In the genomic region with DNA sequence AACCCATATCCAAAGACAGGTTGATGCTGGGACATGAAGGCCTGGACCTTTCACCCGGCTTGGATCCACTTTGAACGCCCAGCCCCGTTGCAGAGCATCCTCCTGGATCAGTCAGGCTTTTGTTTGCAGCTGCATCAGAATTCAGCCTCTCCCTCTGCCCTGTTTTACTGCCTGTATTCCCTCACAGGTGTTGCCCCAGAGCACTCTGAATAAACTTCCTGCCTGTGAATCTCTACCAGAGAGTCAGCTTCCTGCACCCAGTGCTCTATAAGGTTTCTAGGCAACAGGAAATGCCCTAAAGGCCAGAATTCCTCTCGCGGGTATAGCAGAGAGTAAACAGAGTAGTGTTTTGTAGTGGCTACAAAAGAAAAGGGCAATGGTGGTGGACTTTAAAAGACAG, we compare ENCODE assay signal across 10 cellular contexts.
A peak's percentile ranks its signal among the peaks of the same experiment; 100 is the strongest.
DNase-seq lines count a peak whose midpoint lies in the region; ATAC-seq and TF ChIP-seq lines count a peak whose summit lies in the region.
"Had no signal": no experiment of that assay in that cellular context is flagged by ENCODE, and none has a peak within 500 bp of the region (broad histone marks: within the 10 kb centered on the region; RNA-seq: fewer than 3 reads in every experiment).

No MANE protein-coding gene starts in this region.

- POLR2A ChIA-PET in RWPE1 (lab: Yijun Ruan, JAX; ENCODE audit: low non-redundant PET): no interaction called here

- ATAC-seq in HG03432 (IDR thresholded peaks at IDR 0.05; ENCODE audit: unreplicated experiment) (peak; percentile 63), GM19351 (IDR thresholded peaks at IDR 0.05; ENCODE audit: unreplicated experiment) (no peak), HG02885 (IDR thresholded peaks at IDR 0.05; ENCODE audit: poor library complexity, unreplicated experiment) (no peak)

- CTCF ChIA-PET in RWPE1 (lab: Yijun Ruan, JAX): interaction anchor here (0.6 kb wide), 1 partner anchor 13 kb away, joined by 4 read pairs; no protein-coding TSS in a partner anchor

- peak overlapping the region; percentile 79 for H3K27ac ChIP-seq in RWPE1

- in situ Hi-C loops in GM13976 (cut with MboI; ENCODE audit: low sequenced_read_pairs, unreplicated experiment): no loop called here

- peak; percentile 85 for DNase-seq in COLO829 (ENCODE audit: low spot score)
- peak; percentile 59 for DNase-seq in RWPE1 (ENCODE audit: low spot score)
- DNase-seq in iris pigment epithelial cell (ENCODE audit: low read depth): peak; percentile 53
- no peak for DNase-seq in GM13976 (ENCODE audit: low spot score)
- no peak for DNase-seq in C1 segment of cervical spinal cord (lab: John Stamatoyannopoulos, UW)
- DNase-seq: CD4-positive, alpha-beta T cell; NCI-H187 had no signal

- TF ChIP-seq CTCF in RWPE1 (conservative IDR thresholded peaks at IDR 0.05; ENCODE audit: low read depth) (no peak), GM13976 (IDR thresholded peaks at IDR 0.05; ENCODE audit: borderline replicate concordance, control extremely low read depth, extremely low read depth, insufficient read depth, missing control alignments) (no peak)

Comparison
In these comparisons a context has a peak if more than half of its experiments do, and no peak if none do; other contexts are left out.
1. DNase-seq: peak in COLO829 (single experiment), RWPE1 (single experiment) and iris pigment epithelial cell (single experiment); none in GM13976 (single experiment) and C1 segment of cervical spinal cord (0 of 14).